In genomic region chr16:30615358-30616076, GRCh38 we compare ENCODE assay signal across 8 cellular contexts. TPM values are rescaled to one million over a fixed set of nuclear protein-coding genes. Genes with fewer than 3 reads are reported as not detected.
DNase-seq lines count a peak whose midpoint lies in the region; ATAC-seq and TF ChIP-seq lines count a peak whose summit lies in the region.

No MANE protein-coding gene starts in this region.

- TF ChIP-seq CTCF in chondrocyte (IDR thresholded peaks at IDR 0.05), result peak; percentile 70
- peak; percentile 18 to 40 (median 31) for TF ChIP-seq CTCF in nephron (IDR thresholded peaks at IDR 0.05; ENCODE audit: unreplicated experiment in 3 of 3)
- peak in 3 of 5 experiments; percentile 10 to 37 (median 34) for TF ChIP-seq CTCF in tibial nerve (IDR thresholded peaks at IDR 0.05)

- TF ChIP-seq EP300 in tibial nerve (IDR thresholded peaks at IDR 0.05), result no peak

- 35 to 52% methylated on average over 11 of the region's 11 CpGs for whole genome bisulfite sequencing in tibial nerve, 2 donors

- DNase-seq in EL (peak; percentile 28), NAMALWA (ENCODE audit: low spot score) (peak; percentile 72), chondrocyte (ENCODE audit: low spot score) (peak; percentile 70), tibial nerve (ENCODE audit: low spot score in 2 of 2) (peak in 1 of 2 donors; percentile 28)
- peak; percentile 45 for DNase-seq in activated CD4-positive, CD25-positive, alpha-beta regulatory T cell treated with anti-CD3 and anti-CD28 coated beads, Interleukin-2, amount 50 U/mL, for 16 hours (ENCODE audit: low read depth, low spot score)

- H3K36me3 ChIP-seq in tibial nerve, result no peaks in the 10 kb centered on the region

- H3K9me3 Mint-ChIP-seq in chondrocyte (ENCODE audit: low read depth) (peaks cover 4% of the 10 kb centered on the region), nephron (peaks cover 3% of the 10 kb centered on the region)

- no peaks in the 10 kb centered on the region for H3K9me3 ChIP-seq in tibial nerve

- H3K27me3 ChIP-seq in tibial nerve, result no peaks in the 10 kb centered on the region

- ATAC-seq in GM18868 (IDR thresholded peaks at IDR 0.05; ENCODE audit: unreplicated experiment) (no peak), HG02678 (IDR thresholded peaks at IDR 0.05; ENCODE audit: unreplicated experiment) (no peak)

- TF ChIP-seq POLR2A in tibial nerve (IDR thresholded peaks at IDR 0.05), result no peak

- no peak overlapping the region for H3K27ac Mint-ChIP-seq in chondrocyte (ENCODE audit: unreplicated experiment)
- H3K27ac Mint-ChIP-seq in nephron, result peak overlapping the region; percentile 40 to 80 (median 76)

- no peak overlapping the region for H3K4me3 ChIP-seq in tibial nerve

- peaks cover 0 to 6% (median 0%) of the 10 kb centered on the region in 4 donors for H3K4me1 ChIP-seq in tibial nerve

- H3K4me3 Mint-ChIP-seq in chondrocyte (ENCODE audit: unreplicated experiment) (no peak overlapping the region), nephron (no peak overlapping the region)

- H3K4me1 Mint-ChIP-seq in chondrocyte (ENCODE audit: low read depth) (peaks cover 2% of the 10 kb centered on the region), nephron (peaks cover 15% of the 10 kb centered on the region)

- H3K27ac ChIP-seq in tibial nerve, result no peak overlapping the region

- H3K27me3 Mint-ChIP-seq in chondrocyte (ENCODE audit: low read depth) (no peaks in the 10 kb centered on the region), nephron (ENCODE audit: low read depth) (no peaks in the 10 kb centered on the region)

- H3K36me3 Mint-ChIP-seq in chondrocyte (ENCODE audit: low read depth), result no peaks in the 10 kb centered on the region
- no peaks in the 10 kb centered on the region for H3K36me3 Mint-ChIP-seq in nephron (ENCODE audit: low read depth)

RNA-seq across cellular contexts. Expression of gene ZNF689, which starts 5.3 kb away (rescaled TPM):
- total RNA-seq in chondrocyte (5.9 to 8.5 TPM (median 7.1 TPM) in 3 replicates), tibial nerve (10 to 100 TPM in 2 of 4 donors, 1 to 10 TPM in 2; 7.8 to 11.7 (median 10.0) TPM)

RNA-seq across cellular contexts. Expression of gene ZNF785, which starts 30.0 kb away (rescaled TPM):
- total RNA-seq in chondrocyte (17.0 to 20.2 TPM (median 17.7 TPM) in 3 replicates), tibial nerve (10 to 100 TPM; 12.0 to 17.1 (median 14.9) TPM)

RNA-seq across cellular contexts. Expression of gene PRR14, which starts 35.2 kb away (rescaled TPM):
- 33.5 to 46.9 TPM (median 42.0 TPM) in 3 replicates for total RNA-seq in chondrocyte
- 10 to 100 TPM; 37.4 to 43.7 (median 40.1) TPM for total RNA-seq in tibial nerve

RNA-seq across cellular contexts. Expression of gene FBRS, which starts 42.7 kb away (rescaled TPM):
- total RNA-seq in chondrocyte (49.9 to 54.5 TPM (median 52.8 TPM) in 3 replicates), tibial nerve (10 to 100 TPM; 26.2 to 46.8 (median 31.7) TPM)

RNA-seq across cellular contexts. Expression of gene ZNF688, which starts 44.0 kb away (rescaled TPM):
- total RNA-seq in chondrocyte, result 11.7 to 15.0 TPM (median 13.7 TPM) in 3 replicates
- total RNA-seq in tibial nerve, result 10 to 100 TPM; 15.7 to 28.6 (median 22.9) TPM
